Comparison of ENCODE assay signal across 7 cellular contexts in genomic region chr1:43365678-43366077, GRCh38. TPM values are rescaled to one million over a fixed set of nuclear protein-coding genes. Genes with fewer than 3 reads are reported as not detected.
A peak's percentile ranks its signal among the peaks of the same experiment; 100 is the strongest.
DNase-seq lines count a peak whose midpoint lies in the region; ATAC-seq and TF ChIP-seq lines count a peak whose summit lies in the region.
"Had no signal": no experiment of that assay in that cellular context is flagged by ENCODE, and none has a peak within 500 bp of the region (broad histone marks: within the 10 kb centered on the region; RNA-seq: fewer than 3 reads in every experiment).

No MANE protein-coding gene starts in this region.

- no peaks in the 10 kb centered on the region for H3K9me3 ChIP-seq in CD8-positive, alpha-beta memory T cell (ENCODE audit: low read length)

- no peak overlapping the region for H3K4me3 ChIP-seq in CD8-positive, alpha-beta memory T cell (ENCODE audit: low read length)

- H3K27me3 ChIP-seq in CD8-positive, alpha-beta memory T cell (ENCODE audit: insufficient read depth, low read length, poor library complexity, severe bottlenecking), result no peaks in the 10 kb centered on the region

- peak overlapping the region; percentile 69 to 98 (median 89) for H3K27ac Mint-ChIP-seq in CD8-positive, alpha-beta memory T cell
- H3K27ac Mint-ChIP-seq in activated CD8-positive, alpha-beta T cell treated with anti-CD3 and anti-CD28 coated beads for 36 hours, result peak overlapping the region; percentile 89
- peak overlapping the region; percentile 82 for H3K27ac Mint-ChIP-seq in mesothelial cell of epicardium

- H3K9me3 Mint-ChIP-seq in CD8-positive, alpha-beta memory T cell, result no peaks in the 10 kb centered on the region
- H3K9me3 Mint-ChIP-seq in activated CD8-positive, alpha-beta T cell treated with anti-CD3 and anti-CD28 coated beads for 36 hours, result no peaks in the 10 kb centered on the region
- no peaks in the 10 kb centered on the region for H3K9me3 Mint-ChIP-seq in mesothelial cell of epicardium

- no peak for DNase-seq in CD8-positive, alpha-beta memory T cell
- no peak for DNase-seq in activated CD8-positive, alpha-beta T cell treated with anti-CD3 and anti-CD28 coated beads for 36 hours
- DNase-seq in mesothelial cell of epicardium (ENCODE audit: low spot score in 2 of 2, unreplicated experiment in 2 of 2), result no peak
- no peak for DNase-seq in NOMO-1 (lab: John Stamatoyannopoulos, UW; ENCODE audit: unreplicated experiment in 2 of 2)
- DNase-seq: NCI-H2081 treated with DMSO at 0.1 percent for 48 hours had no signal

- no peak for ATAC-seq in activated CD8-positive, alpha-beta T cell treated with anti-CD3 and anti-CD28 coated beads for 36 hours
- ATAC-seq in HG03439 (IDR thresholded peaks at IDR 0.05; ENCODE audit: unreplicated experiment) (no peak), GM21529 (IDR thresholded peaks at IDR 0.05; ENCODE audit: unreplicated experiment) (no peak)

- peaks cover 20% of the 10 kb centered on the region for H3K4me1 ChIP-seq in CD8-positive, alpha-beta memory T cell (ENCODE audit: insufficient read depth, low read length)

- POLR2A ChIA-PET in CD8-positive, alpha-beta memory T cell (lab: Charles Lee), result no interaction called here
- POLR2A ChIA-PET in activated CD8-positive, alpha-beta T cell treated with anti-CD3 and anti-CD28 coated beads for 36 hours (lab: Charles Lee), result interaction anchor here (1.7 to 3.7 kb wide), 2 partner anchors 23 to 137 kb away, joined by 3 to 29 read pairs; partner anchors contain the start of genes MED8 and SZT2

- H3K36me3 Mint-ChIP-seq in CD8-positive, alpha-beta memory T cell, result peaks cover 0 to 56% (median 16%) of the 10 kb centered on the region in 3 donors
- peaks cover 60% of the 10 kb centered on the region for H3K36me3 Mint-ChIP-seq in activated CD8-positive, alpha-beta T cell treated with anti-CD3 and anti-CD28 coated beads for 36 hours (ENCODE audit: low read depth)
- H3K36me3 Mint-ChIP-seq in mesothelial cell of epicardium, result peaks cover 22% of the 10 kb centered on the region

- peak overlapping the region; percentile 7 for H3K27ac ChIP-seq in CD8-positive, alpha-beta memory T cell (ENCODE audit: low read depth, low read length)

- CTCF ChIA-PET in CD8-positive, alpha-beta memory T cell (lab: Charles Lee), result no interaction called here
- CTCF ChIA-PET in activated CD8-positive, alpha-beta T cell treated with anti-CD3 and anti-CD28 coated beads for 36 hours (lab: Charles Lee), result no interaction called here

- no peaks in the 10 kb centered on the region for H3K27me3 Mint-ChIP-seq in CD8-positive, alpha-beta memory T cell
- H3K27me3 Mint-ChIP-seq in activated CD8-positive, alpha-beta T cell treated with anti-CD3 and anti-CD28 coated beads for 36 hours, result no peaks in the 10 kb centered on the region
- H3K27me3 Mint-ChIP-seq in mesothelial cell of epicardium (ENCODE audit: low read depth), result no peaks in the 10 kb centered on the region

- peak overlapping the region; percentile 67 to 94 (median 89) for H3K4me3 Mint-ChIP-seq in CD8-positive, alpha-beta memory T cell
- H3K4me3 Mint-ChIP-seq in activated CD8-positive, alpha-beta T cell treated with anti-CD3 and anti-CD28 coated beads for 36 hours, result peak overlapping the region; percentile 95
- H3K4me3 Mint-ChIP-seq in mesothelial cell of epicardium, result peak overlapping the region; percentile 76

- H3K36me3 ChIP-seq in CD8-positive, alpha-beta memory T cell (ENCODE audit: insufficient read depth, low read length), result peaks cover 33% of the 10 kb centered on the region

- no peak for TF ChIP-seq CTCF in activated CD8-positive, alpha-beta T cell treated with anti-CD3 and anti-CD28 coated beads for 36 hours (IDR thresholded peaks at IDR 0.05)
- no peak for TF ChIP-seq CTCF in mesothelial cell of epicardium (IDR thresholded peaks at IDR 0.05; ENCODE audit: unreplicated experiment)

- H3K4me1 Mint-ChIP-seq in CD8-positive, alpha-beta memory T cell, result peaks cover 35 to 39% (median 36%) of the 10 kb centered on the region in 3 donors
- H3K4me1 Mint-ChIP-seq in activated CD8-positive, alpha-beta T cell treated with anti-CD3 and anti-CD28 coated beads for 36 hours (ENCODE audit: low read depth), result peaks cover 41% of the 10 kb centered on the region
- peaks cover 38% of the 10 kb centered on the region for H3K4me1 Mint-ChIP-seq in mesothelial cell of epicardium

- intact Hi-C loops in activated CD8-positive, alpha-beta T cell treated with anti-CD3 and anti-CD28 coated beads for 36 hours (cut with micrococcal nuclease), result no loop called here

RNA-seq across cellular contexts. Expression of gene ELOVL1, which starts 2.1 kb away (rescaled TPM):
- total RNA-seq in CD8-positive, alpha-beta memory T cell, result 10 to 100 TPM; 89.1 to 98.8 TPM
- polyA plus RNA-seq in CD8-positive, alpha-beta memory T cell, result 83.9 TPM
- total RNA-seq in activated CD8-positive, alpha-beta T cell treated with anti-CD3 and anti-CD28 coated beads for 36 hours, result 10 to 100 TPM; 45.4 to 49.2 TPM
- 40.3 to 42.4 TPM (median 41.4 TPM) in 3 replicates for total RNA-seq in mesothelial cell of epicardium

RNA-seq across cellular contexts. Expression of gene CDC20, which starts 6.9 kb away (rescaled TPM):
- total RNA-seq in CD8-positive, alpha-beta memory T cell, result 100 to 1,000 TPM; 118 to 129 TPM
- polyA plus RNA-seq in CD8-positive, alpha-beta memory T cell, result 0.37 TPM
- total RNA-seq in activated CD8-positive, alpha-beta T cell treated with anti-CD3 and anti-CD28 coated beads for 36 hours, result 100 to 1,000 TPM; 160 to 167 TPM
- 32.0 to 33.4 TPM (median 32.4 TPM) in 3 replicates for total RNA-seq in mesothelial cell of epicardium

RNA-seq across cellular contexts. Expression of gene MED8, which starts 23.9 kb away (rescaled TPM):
- 10 to 100 TPM; 40.5 to 41.3 TPM for total RNA-seq in CD8-positive, alpha-beta memory T cell
- polyA plus RNA-seq in CD8-positive, alpha-beta memory T cell, result 36.7 TPM
- total RNA-seq in activated CD8-positive, alpha-beta T cell treated with anti-CD3 and anti-CD28 coated beads for 36 hours, result 10 to 100 TPM; 33.5 to 34.5 TPM
- total RNA-seq in mesothelial cell of epicardium, result 29.8 to 32.4 TPM (median 30.4 TPM) in 3 replicates

RNA-seq across cellular contexts. Expression of gene SZT2, which starts 24.0 kb away (rescaled TPM):
- 10 to 100 TPM; 34.4 to 35.1 TPM for total RNA-seq in CD8-positive, alpha-beta memory T cell
- 7.2 TPM for polyA plus RNA-seq in CD8-positive, alpha-beta memory T cell
- 10 to 100 TPM; 30.1 to 33.3 TPM for total RNA-seq in activated CD8-positive, alpha-beta T cell treated with anti-CD3 and anti-CD28 coated beads for 36 hours
- 80.1 to 97.4 TPM (median 83.7 TPM) in 3 replicates for total RNA-seq in mesothelial cell of epicardium

RNA-seq across cellular contexts. Expression of gene MPL, which starts 28.1 kb away (rescaled TPM):
- not detected for total RNA-seq in CD8-positive, alpha-beta memory T cell
- polyA plus RNA-seq in CD8-positive, alpha-beta memory T cell, result not detected
- not detected for total RNA-seq in activated CD8-positive, alpha-beta T cell treated with anti-CD3 and anti-CD28 coated beads for 36 hours
- total RNA-seq in mesothelial cell of epicardium, result 0.50 to 0.53 TPM in 2 of 3 replicates, not detected in the other
